ENCODE assay signal across 1 cellular context in the genomic region with DNA sequence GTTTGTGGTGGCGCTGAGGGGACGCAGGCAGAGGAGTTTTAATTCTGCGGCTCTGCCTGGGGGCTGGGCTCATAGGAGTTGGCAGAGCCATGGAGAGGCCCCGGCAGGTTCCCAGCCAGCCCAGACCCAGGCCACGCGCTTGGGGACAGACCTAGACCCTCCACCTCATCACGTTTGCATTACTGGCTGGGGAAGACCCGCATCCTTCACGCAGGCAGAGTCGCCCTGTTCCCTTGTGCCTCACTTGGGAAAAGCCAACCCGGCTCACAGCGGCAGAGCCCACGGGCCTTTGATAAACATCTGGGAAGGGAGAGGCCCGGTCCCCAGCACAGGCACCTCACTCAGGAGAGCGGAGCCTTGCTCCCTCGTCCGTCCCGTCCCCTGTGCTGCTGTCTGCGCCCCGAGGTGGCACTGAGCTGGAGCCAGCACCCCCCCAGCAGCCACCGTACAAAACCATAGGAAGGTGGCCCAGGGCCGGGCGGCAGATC.
TF ChIP-seq lines count a peak whose summit lies in the region.

No MANE protein-coding gene starts in this region.

TF ChIP-seq in H1, 55 proteins besides CTCF, POLR2A, EP300 and RAD21:
- TF ChIP-seq, protein P1, sequence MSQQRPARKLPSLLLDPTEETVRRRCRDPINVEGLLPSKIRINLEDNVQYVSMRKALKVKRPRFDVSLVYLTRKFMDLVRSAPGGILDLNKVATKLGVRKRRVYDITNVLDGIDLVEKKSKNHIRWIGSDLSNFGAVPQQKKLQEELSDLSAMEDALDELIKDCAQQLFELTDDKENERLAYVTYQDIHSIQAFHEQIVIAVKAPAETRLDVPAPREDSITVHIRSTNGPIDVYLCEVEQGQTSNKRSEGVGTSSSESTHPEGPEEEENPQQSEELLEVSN (IDR thresholded peaks at IDR 0.05) = no peak
- TF ChIP-seq ZNF274 (IDR thresholded peaks at IDR 0.05; ENCODE audit: borderline replicate concordance, extremely low read depth, low read length) (no peak), SIRT6 (IDR thresholded peaks at IDR 0.05; ENCODE audit: low read length) (no peak), POLR2AphosphoS5 (IDR thresholded peaks at IDR 0.05; ENCODE audit: low read depth, low read length) (no peak), FOSL1 (IDR thresholded peaks at IDR 0.05; ENCODE audit: insufficient read depth, low read depth, low read length) (no peak), EZH2 (IDR thresholded peaks at IDR 0.05; ENCODE audit: low read depth, low read length, severe bottlenecking) (no peak), GTF2F1 (IDR thresholded peaks at IDR 0.05; ENCODE audit: borderline replicate concordance, low read depth, low read length) (no peak), TCF12 (IDR thresholded peaks at IDR 0.05; ENCODE audit: low read depth, low read length) (no peak), SAP30 (IDR thresholded peaks at IDR 0.05; ENCODE audit: insufficient read depth, insufficient replicate concordance, low read length) (no peak), POU5F1 (IDR thresholded peaks at IDR 0.05; ENCODE audit: low read depth, low read length) (no peak), ASH2L (IDR thresholded peaks at IDR 0.05; ENCODE audit: low read length) (no peak), YY1 (IDR thresholded peaks at IDR 0.05; ENCODE audit: low read depth, low read length) (no peak), NRF1 (IDR thresholded peaks at IDR 0.05; ENCODE audit: low read depth, low read length) (no peak), CHD1 (IDR thresholded peaks at IDR 0.05; ENCODE audit: low read depth, low read length) (no peak), CHD2 (IDR thresholded peaks at IDR 0.05; ENCODE audit: low read length) (no peak), KDM1A (IDR thresholded peaks at IDR 0.05; ENCODE audit: borderline replicate concordance, low read length) (no peak), TAF7 (optimal IDR thresholded peaks at IDR 0.05; ENCODE audit: borderline replicate concordance, low read depth, low read length) (no peak), CEBPB (IDR thresholded peaks at IDR 0.05; ENCODE audit: low read depth, low read length) (no peak), BACH1 (IDR thresholded peaks at IDR 0.05; ENCODE audit: low read length) (no peak), SIX5 (IDR thresholded peaks at IDR 0.05; ENCODE audit: low read depth, low read length) (no peak)
